10 cellular contexts compared by ENCODE assay signal in the genomic region with DNA sequence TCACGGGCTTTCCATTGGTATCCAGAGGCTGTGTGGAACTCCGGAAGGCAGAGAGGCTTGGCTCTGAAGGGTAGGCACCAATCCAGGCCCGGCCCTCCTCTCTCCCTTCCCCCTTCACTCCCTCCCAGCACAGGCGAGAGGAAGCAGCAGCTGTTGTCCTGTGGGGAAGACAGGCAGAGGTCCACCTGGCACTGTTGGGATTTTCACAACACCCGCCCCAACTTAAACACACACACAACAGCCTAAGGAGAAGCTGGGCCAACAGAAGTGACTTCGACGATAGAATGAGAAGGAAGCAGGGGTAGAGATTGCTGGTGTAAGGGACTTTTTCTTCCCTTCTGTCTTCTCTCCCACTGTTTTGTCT. TPM values are rescaled to one million over a fixed set of nuclear protein-coding genes. Genes with fewer than 3 reads are reported as not detected.
DNase-seq lines count a peak whose midpoint lies in the region; ATAC-seq and TF ChIP-seq lines count a peak whose summit lies in the region.
"Had no signal": no experiment of that assay in that cellular context is flagged by ENCODE, and none has a peak within 500 bp of the region (broad histone marks: within the 10 kb centered on the region; RNA-seq: fewer than 3 reads in every experiment).

No MANE protein-coding gene starts in this region.

- no peak for TF ChIP-seq CTCF in BE2C (IDR thresholded peaks at IDR 0.05; ENCODE audit: low read depth, low read length)
- TF ChIP-seq CTCF in glutamatergic neuron (IDR thresholded peaks at IDR 0.05; ENCODE audit: partially characterized antibody, unreplicated experiment) = no peak
- no peak for TF ChIP-seq CTCF in omental fat pad (IDR thresholded peaks at IDR 0.05)
- TF ChIP-seq CTCF in HFFc6 (IDR thresholded peaks at IDR 0.05) = no peak

- peak overlapping the region; percentile 85 for H3K27ac Mint-ChIP-seq in glutamatergic neuron (ENCODE audit: unreplicated experiment)
- H3K27ac Mint-ChIP-seq in HFFc6 = no peak overlapping the region
- H3K27ac Mint-ChIP-seq: T-helper 1 cell treated with Interleukin-12 subunit alpha and Interleukin-12 subunit beta and Interleukin-4 antibody, amounts not matched to agents 30 μg/mL and 1 μg/mL, for 36 hours had no signal

- H3K9me3 Mint-ChIP-seq in glutamatergic neuron (ENCODE audit: unreplicated experiment) (peaks cover 8% of the 10 kb centered on the region), HFFc6 (no peaks in the 10 kb centered on the region)
- H3K9me3 Mint-ChIP-seq: T-helper 1 cell treated with Interleukin-12 subunit alpha and Interleukin-12 subunit beta and Interleukin-4 antibody, amounts not matched to agents 30 μg/mL and 1 μg/mL, for 36 hours had no signal

- DNase-seq in BE2C (peak; percentile 49), SHP77 treated with DMSO at 0.1 percent for 48 hours (lab: John Stamatoyannopoulos, UW) (peak; percentile 90), glutamatergic neuron (peak; percentile 26), omental fat pad (ENCODE audit: low spot score) (no peak), HFFc6 (no peak), HK-2 (ENCODE audit: unreplicated experiment) (no peak)
- DNase-seq in stimulated activated CD4-positive, alpha-beta T cell treated with anti-CD3 and anti-CD28 coated beads, Interleukin-1b, Interleukin-23, amount 100 ng/mL, for 48 hours = no peak

- H3K4me3 Mint-ChIP-seq in glutamatergic neuron (ENCODE audit: unreplicated experiment) (peak overlapping the region; percentile 21), HFFc6 (no peak overlapping the region)
- H3K4me3 Mint-ChIP-seq: T-helper 1 cell treated with Interleukin-12 subunit alpha and Interleukin-12 subunit beta and Interleukin-4 antibody, amounts not matched to agents 30 μg/mL and 1 μg/mL, for 36 hours had no signal

- H3K4me1 ChIP-seq in BE2C = peaks cover 21% of the 10 kb centered on the region

- H3K27me3 ChIP-seq in BE2C = no peaks in the 10 kb centered on the region
- H3K27me3 ChIP-seq: BLaER1 treated with 17β-estradiol and CSF1 and Interleukin-3, amounts not matched to agents 10 nM and 100 nM had no signal

- H3K4me3 ChIP-seq in BE2C (ENCODE audit: low read depth, low read length) = no peak overlapping the region
- H3K4me3 ChIP-seq: BLaER1 treated with 17β-estradiol and CSF1 and Interleukin-3, amounts not matched to agents 10 nM and 100 nM had no signal

- peaks cover 20% of the 10 kb centered on the region for H3K4me1 Mint-ChIP-seq in glutamatergic neuron (ENCODE audit: low read depth, unreplicated experiment)
- H3K4me1 Mint-ChIP-seq in HFFc6 (ENCODE audit: low read depth) = peaks cover 48% of the 10 kb centered on the region

- peak; percentile 78 for ATAC-seq in omental fat pad (ENCODE audit: low FRiP score)
- no peak for ATAC-seq in GM21423 (IDR thresholded peaks at IDR 0.05; ENCODE audit: unreplicated experiment)

- H3K27me3 Mint-ChIP-seq in glutamatergic neuron (ENCODE audit: unreplicated experiment) = peaks cover 3% of the 10 kb centered on the region
- H3K27me3 Mint-ChIP-seq in HFFc6 (ENCODE audit: insufficient read depth) = peaks cover 36% of the 10 kb centered on the region

- no peaks in the 10 kb centered on the region for H3K9me3 ChIP-seq in BE2C
- H3K9me3 ChIP-seq: BLaER1 treated with 17β-estradiol and CSF1 and Interleukin-3, amounts not matched to agents 10 nM and 100 nM had no signal

- H3K36me3 Mint-ChIP-seq in glutamatergic neuron (ENCODE audit: unreplicated experiment) (no peaks in the 10 kb centered on the region), HFFc6 (ENCODE audit: low read depth) (no peaks in the 10 kb centered on the region)

- H3K36me3 ChIP-seq in BE2C = no peaks in the 10 kb centered on the region
- H3K36me3 ChIP-seq: BLaER1 treated with 17β-estradiol and CSF1 and Interleukin-3, amounts not matched to agents 10 nM and 100 nM had no signal

RNA-seq across cellular contexts. Expression of a gene that starts 3.1 kb away (rescaled TPM):
- polyA plus RNA-seq in BE2C (2012; ENCODE audit: insufficient read depth, insufficient read length, low read depth) = not detected
- total RNA-seq in glutamatergic neuron (ENCODE audit: unreplicated experiment) (not detected), omental fat pad (not detected)
- not detected for total RNA-seq in HFFc6 (2021; fragmentation: NEBNext Ultra II Directional; extraction: Animal tissue kit (Norgen Biotek cat#: 25700))

RNA-seq across cellular contexts. Expression of a gene that starts 4.4 kb away (rescaled TPM):
- not detected for polyA plus RNA-seq in BE2C (2012; ENCODE audit: insufficient read depth, insufficient read length, low read depth)
- total RNA-seq in glutamatergic neuron (ENCODE audit: unreplicated experiment) (not detected), omental fat pad (not detected)
- not detected for total RNA-seq in HFFc6 (2021; fragmentation: NEBNext Ultra II Directional; extraction: Animal tissue kit (Norgen Biotek cat#: 25700))

RNA-seq across cellular contexts. Expression of a gene that starts 9.0 kb away (rescaled TPM):
- polyA plus RNA-seq in BE2C (2012; ENCODE audit: insufficient read depth, insufficient read length, low read depth) = not detected
- total RNA-seq in glutamatergic neuron (ENCODE audit: unreplicated experiment) = not detected
- total RNA-seq in omental fat pad = not detected
- not detected for total RNA-seq in HFFc6 (2021; fragmentation: NEBNext Ultra II Directional; extraction: Animal tissue kit (Norgen Biotek cat#: 25700))

RNA-seq across cellular contexts. Expression of a gene that starts 14.2 kb away (rescaled TPM):
- 71.7 TPM for polyA plus RNA-seq in BE2C (2012; ENCODE audit: insufficient read depth, insufficient read length, low read depth)
- total RNA-seq in glutamatergic neuron (ENCODE audit: unreplicated experiment) (33.1 TPM), omental fat pad (100 to 1,000 TPM; 169 to 444 (median 218) TPM)
- under 1 TPM in 4 of 6 experiments, not detected in 2; 0.11 to 0.31 (median 0.23) TPM for total RNA-seq in HFFc6 (2021; fragmentation: NEBNext Ultra II Directional; extraction: Animal tissue kit (Norgen Biotek cat#: 25700))

RNA-seq across cellular contexts. Expression of a gene that starts 18.6 kb away (rescaled TPM):
- polyA plus RNA-seq in BE2C (2012; ENCODE audit: insufficient read depth, insufficient read length, low read depth) = not detected
- total RNA-seq in glutamatergic neuron (ENCODE audit: unreplicated experiment) (not detected), omental fat pad (not detected)
- not detected for total RNA-seq in HFFc6 (2021; fragmentation: NEBNext Ultra II Directional; extraction: Animal tissue kit (Norgen Biotek cat#: 25700))

Comparison
In these comparisons a context has a peak if more than half of its experiments do, and no peak if none do; other contexts are left out.
1. DNase-seq: peak in BE2C (single experiment), SHP77 treated with DMSO at 0.1 percent for 48 hours (single experiment) and glutamatergic neuron (single experiment); none in omental fat pad (single experiment), HFFc6 (single experiment), stimulated activated CD4-positive, alpha-beta T cell treated with anti-CD3 and anti-CD28 coated beads, Interleukin-1b, Interleukin-23, amount 100 ng/mL, for 48 hours (single experiment) and HK-2 (single experiment).